1 cellular context compared by ENCODE assay signal in genomic region chr4:40316782-40317635, GRCh38.
TF ChIP-seq lines count a peak whose summit lies in the region.

No MANE protein-coding gene starts in this region.

TF ChIP-seq in GM12878, 131 proteins besides CTCF, POLR2A, EP300 and RAD21 (continued from another document):
- no peak for TF ChIP-seq CEBPZ (IDR thresholded peaks at IDR 0.05; ENCODE audit: low read depth, low read length)
- no peak for TF ChIP-seq TBL1XR1 (IDR thresholded peaks at IDR 0.05; ENCODE audit: low read depth, low read length)
- 0 out of 4 replicates have a peak, but pooled peaks of 1 of the 2 experiments have one; percentile 1 for TF ChIP-seq ETV6 (conservative IDR thresholded peaks at IDR 0.05 in 1 of 2, IDR thresholded peaks at IDR 0.05 in 1 of 2; ENCODE audit: borderline replicate concordance in 1 of 2, low read depth in 1 of 2)
- no peak for TF ChIP-seq USF1 (IDR thresholded peaks at IDR 0.05; ENCODE audit: borderline replicate concordance, extremely low read length, insufficient read depth, low read depth, low read length)
- TF ChIP-seq ZNF24 (IDR thresholded peaks at IDR 0.05) = peak; percentile 70
- no peak for TF ChIP-seq BCL11A (IDR thresholded peaks at IDR 0.05; ENCODE audit: low read depth, low read length)
- no peak for TF ChIP-seq YBX1 (IDR thresholded peaks at IDR 0.05)
- TF ChIP-seq KLF5 (IDR thresholded peaks at IDR 0.05; ENCODE audit: partially characterized antibody) = no peak
- TF ChIP-seq MTA3 (IDR thresholded peaks at IDR 0.05; ENCODE audit: borderline replicate concordance, low read length) = 0 out of 2 replicates have a peak, but pooled peaks have one; percentile 49
- TF ChIP-seq MEF2B (IDR thresholded peaks at IDR 0.05; ENCODE audit: partially characterized antibody, poor library complexity, severe bottlenecking) = peak; percentile 88
- TF ChIP-seq TCF7 (IDR thresholded peaks at IDR 0.05; ENCODE audit: borderline replicate concordance) = no peak
- no peak; the same call in 1 of the 2 replicates for TF ChIP-seq DPF2 (IDR thresholded peaks at IDR 0.05)
TF ChIP-seq in GM12878: peak in this region for 39.
